Comparison of ENCODE assay signal across 1 cellular context in genomic region chr17:36593651-36594316, GRCh38.
TF ChIP-seq lines count a peak whose summit lies in the region.

No MANE protein-coding gene starts in this region.

TF ChIP-seq in HEK293, 187 proteins besides CTCF, POLR2A, EP300 and RAD21 (continued from another document):
- no peak for TF ChIP-seq ZNF155 (tag by site-specific recombination; IDR thresholded peaks at IDR 0.05)
- TF ChIP-seq ZBTB26 (tag by site-specific recombination; optimal IDR thresholded peaks at IDR 0.05): no peak
- TF ChIP-seq SP2 (tag by site-specific recombination; IDR thresholded peaks at IDR 0.05): 0 out of 2 replicates have a peak, but pooled peaks have one; percentile 18
- no peak for TF ChIP-seq PRDM2 (tag by site-specific recombination; IDR thresholded peaks at IDR 0.05; ENCODE audit: borderline replicate concordance)
- no peak for TF ChIP-seq ZNF23 (tag by site-specific recombination; IDR thresholded peaks at IDR 0.05; ENCODE audit: borderline replicate concordance)
- no peak for TF ChIP-seq PATZ1 (tag by site-specific recombination; IDR thresholded peaks at IDR 0.05)
- no peak for TF ChIP-seq ZNF514 (tag by site-specific recombination; IDR thresholded peaks at IDR 0.05)
- no peak for TF ChIP-seq ZBTB10 (tag by site-specific recombination; IDR thresholded peaks at IDR 0.05)
- no peak for TF ChIP-seq REST (tag by site-specific recombination; IDR thresholded peaks at IDR 0.05)
- no peak for TF ChIP-seq ZNF248 (tag by site-specific recombination; IDR thresholded peaks at IDR 0.05)
- TF ChIP-seq YY2 (tag by site-specific recombination; IDR thresholded peaks at IDR 0.05): no peak
- TF ChIP-seq KLF9 (tag by site-specific recombination; IDR thresholded peaks at IDR 0.05; ENCODE audit: low read depth): no peak
- TF ChIP-seq ZNF19 (tag by site-specific recombination; IDR thresholded peaks at IDR 0.05; ENCODE audit: low read depth): no peak
- TF ChIP-seq MZF1 (tag by site-specific recombination; IDR thresholded peaks at IDR 0.05; ENCODE audit: borderline replicate concordance): no peak
- no peak for TF ChIP-seq TCF7L2 (IDR thresholded peaks at IDR 0.05; ENCODE audit: borderline replicate concordance, low read depth, low read length)
- no peak for TF ChIP-seq ZNF2 (tag by site-specific recombination; IDR thresholded peaks at IDR 0.05)
- no peak for TF ChIP-seq ZNF660 (tag by site-specific recombination; IDR thresholded peaks at IDR 0.05)
- no peak for TF ChIP-seq ZNF677 (tag by site-specific recombination; IDR thresholded peaks at IDR 0.05)
TF ChIP-seq in HEK293: peak in this region for 3.
